ENCODE assay signal across 26 cellular contexts in the genomic region with DNA sequence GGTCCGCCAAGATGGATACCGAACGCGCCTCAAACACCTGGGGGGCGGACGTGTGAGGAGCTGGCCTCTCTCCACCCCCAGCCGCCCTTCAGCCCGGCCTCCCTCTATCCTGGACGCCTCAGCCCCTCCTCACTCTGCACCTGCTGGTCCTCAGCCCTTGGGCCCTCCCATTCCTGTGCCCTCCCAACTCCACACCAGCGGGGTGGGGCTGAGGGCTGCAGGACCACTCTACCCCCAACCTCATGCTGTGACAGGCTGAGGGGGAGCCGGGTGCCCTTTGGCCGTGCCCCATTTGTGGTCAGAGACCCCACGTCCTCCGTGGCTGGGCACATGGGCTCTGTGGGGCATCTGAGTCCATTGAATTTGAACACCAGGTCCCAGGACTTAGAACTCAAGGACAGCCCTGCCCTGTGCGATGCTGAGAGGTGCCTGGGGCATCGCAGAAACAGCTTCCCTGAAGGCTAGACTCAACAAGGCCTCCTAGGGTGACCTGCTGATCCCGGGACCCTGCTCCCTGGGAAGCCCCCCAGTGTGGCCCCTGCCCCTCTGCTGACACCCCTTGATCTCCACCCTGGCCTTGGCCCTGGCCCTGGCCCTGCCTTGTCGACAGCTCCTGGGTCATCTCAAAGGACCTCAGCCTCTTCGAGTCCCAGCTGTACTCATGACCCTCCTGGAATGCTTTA.
DNase-seq lines count a peak whose midpoint lies in the region; ATAC-seq, FAIRE-seq and TF ChIP-seq lines count a peak whose summit lies in the region.
"Had no signal": no experiment of that assay in that cellular context is flagged by ENCODE, and none has a peak within 500 bp of the region (broad histone marks: within the 10 kb centered on the region; RNA-seq: fewer than 3 reads in every experiment).

No MANE protein-coding gene starts in this region.

- H3K4me3 ChIP-seq in BLaER1: no peak overlapping the region
- no peak overlapping the region for H3K4me3 ChIP-seq in kidney (ENCODE audit: low read length in 2 of 2)
- H3K4me3 ChIP-seq: gastrocnemius medialis, HAP-1, Peyer's patch, sigmoid colon had no signal

- H3K36me3 ChIP-seq in BLaER1 (no peaks in the 10 kb centered on the region), kidney (ENCODE audit: control insufficient read depth in 1 of 2, insufficient read depth in 2 of 2, low read length in 2 of 2) (no peaks in the 10 kb centered on the region)
- H3K36me3 ChIP-seq: gastrocnemius medialis, HAP-1, Peyer's patch, sigmoid colon had no signal

- H3K27me3 ChIP-seq in BLaER1: peaks cover 29% of the 10 kb centered on the region; the same call in 1 of the 2 replicates
- no peaks in the 10 kb centered on the region for H3K27me3 ChIP-seq in CD4-positive, alpha-beta T cell (ENCODE audit: control insufficient read depth, insufficient read depth, low read length)
- H3K27me3 ChIP-seq: Peyer's patch had no signal

- peaks cover 20% of the 10 kb centered on the region for H3K4me1 Mint-ChIP-seq in CD4-positive, alpha-beta T cell (ENCODE audit: low read depth)
- H3K4me1 Mint-ChIP-seq in stimulated activated naive B cell treated with anti-CD40 and anti-IgM and Interleukin-4, amounts not matched to agents 10 μg/mL and 1 μg/mL and 100 μg/mL, for 72 hours: peaks cover 5 to 6% of the 10 kb centered on the region in 2 donors

- peaks cover 13% of the 10 kb centered on the region for H3K36me3 Mint-ChIP-seq in CD4-positive, alpha-beta T cell (ENCODE audit: low read depth)
- H3K36me3 Mint-ChIP-seq in stimulated activated naive B cell treated with anti-CD40 and anti-IgM and Interleukin-4, amounts not matched to agents 10 μg/mL and 1 μg/mL and 100 μg/mL, for 72 hours: no peaks in the 10 kb centered on the region
- H3K36me3 Mint-ChIP-seq: CD14-positive monocyte; naive thymus-derived CD8-positive, alpha-beta T cell; type B pancreatic cell had no signal

- peak overlapping the region; percentile 68 for H3K27ac Mint-ChIP-seq in CD4-positive, alpha-beta T cell
- H3K27ac Mint-ChIP-seq in stimulated activated naive B cell treated with anti-CD40 and anti-IgM and Interleukin-4, amounts not matched to agents 10 μg/mL and 1 μg/mL and 100 μg/mL, for 72 hours: no peak overlapping the region
- H3K27ac Mint-ChIP-seq: CD14-positive monocyte, type B pancreatic cell had no signal

- peaks cover 3% of the 10 kb centered on the region for H3K9me3 Mint-ChIP-seq in CD4-positive, alpha-beta T cell
- H3K9me3 Mint-ChIP-seq in stimulated activated naive B cell treated with anti-CD40 and anti-IgM and Interleukin-4, amounts not matched to agents 10 μg/mL and 1 μg/mL and 100 μg/mL, for 72 hours: peaks cover 0 to 6% of the 10 kb centered on the region in 2 donors
- H3K9me3 Mint-ChIP-seq: type B pancreatic cell had no signal

- H3K9me3 ChIP-seq in BLaER1 (peaks cover 37% of the 10 kb centered on the region), kidney (ENCODE audit: control insufficient read depth in 1 of 2, low read length in 2 of 2) (no peaks in the 10 kb centered on the region)
- peaks cover 9% of the 10 kb centered on the region for H3K9me3 ChIP-seq in CD4-positive, alpha-beta T cell (ENCODE audit: control insufficient read depth, low read length)
- H3K9me3 ChIP-seq: gastrocnemius medialis, HAP-1, Peyer's patch, sigmoid colon had no signal

- DNase-seq in CD4-positive, alpha-beta T cell: no peak
- DNase-seq in RWPE1 (ENCODE audit: low spot score) (no peak), kidney (peak; percentile 48)
- no peak for DNase-seq in stimulated activated naive B cell treated with anti-CD40 and anti-IgM and Interleukin-4, amounts not matched to agents 10 μg/mL and 1 μg/mL and 100 μg/mL, for 72 hours
- DNase-seq: activated naive CD4-positive, alpha-beta T cell treated with anti-CD3 and anti-CD28 coated beads, Interleukin-2, amount 50 U/mL, for 16 hours; amygdala; Calu3; DND-41; gastrocnemius medialis; left cardiac atrium; NCI-H146; NCI-H2107; NCI-H345; Peyer's patch; SIG-M5; sigmoid colon; stimulated activated CD4-positive, alpha-beta T cell treated with anti-CD3 and anti-CD28 coated beads, Interleukin-12 subunit alpha, Interleukin-12 subunit beta, amount 100 ng/mL, for 4 hours; stimulated activated CD4-positive, alpha-beta T cell treated with anti-CD3 and anti-CD28 coated beads, Interleukin-2, amount 100 ng/mL, for 48 hours; T-helper 9 cell had no signal

- TF ChIP-seq CTCF in CD4-positive, alpha-beta T cell (IDR thresholded peaks at IDR 0.05): no peak
- TF ChIP-seq CTCF in RWPE1 (conservative IDR thresholded peaks at IDR 0.05; ENCODE audit: low read depth) (no peak), kidney (IDR thresholded peaks at IDR 0.05; ENCODE audit: borderline replicate concordance, extremely low read depth, insufficient read depth) (no peak)

- H3K27ac ChIP-seq in BLaER1: no peak overlapping the region
- H3K27ac ChIP-seq in CD4-positive, alpha-beta T cell (ENCODE audit: low read depth, low read length): no peak overlapping the region
- H3K27ac ChIP-seq in RWPE1: peak overlapping the region; percentile 57; the same call in 1 of the 2 replicates
- no peak overlapping the region for H3K27ac ChIP-seq in kidney (ENCODE audit: low read depth in 2 of 2, low read length in 2 of 2)
- H3K27ac ChIP-seq: gastrocnemius medialis, Peyer's patch, sigmoid colon had no signal

- H3K4me2 ChIP-seq in BLaER1: peak overlapping the region; percentile 22; the same call in 1 of the 2 replicates

- no peaks in the 10 kb centered on the region for H4K20me1 ChIP-seq in BLaER1

- peaks cover 12% of the 10 kb centered on the region for H3K27me3 Mint-ChIP-seq in CD4-positive, alpha-beta T cell
- H3K27me3 Mint-ChIP-seq in stimulated activated naive B cell treated with anti-CD40 and anti-IgM and Interleukin-4, amounts not matched to agents 10 μg/mL and 1 μg/mL and 100 μg/mL, for 72 hours: peaks cover 12 to 28% of the 10 kb centered on the region in 2 donors

- CTCF ChIA-PET in CD4-positive, alpha-beta T cell (lab: Charles Lee): no interaction called here
- CTCF ChIA-PET in RWPE1 (lab: Yijun Ruan, JAX): no interaction called here

- peak overlapping the region; percentile 45 for H3K4me3 Mint-ChIP-seq in CD4-positive, alpha-beta T cell
- H3K4me3 Mint-ChIP-seq in stimulated activated naive B cell treated with anti-CD40 and anti-IgM and Interleukin-4, amounts not matched to agents 10 μg/mL and 1 μg/mL and 100 μg/mL, for 72 hours: no peak overlapping the region
- H3K4me3 Mint-ChIP-seq: CD14-positive monocyte; naive thymus-derived CD8-positive, alpha-beta T cell; type B pancreatic cell had no signal

- ATAC-seq in CD4-positive, alpha-beta T cell (ENCODE audit: poor library complexity): no peak
- no peak for ATAC-seq in stimulated activated naive B cell treated with anti-CD40 and anti-IgM and Interleukin-4, amounts not matched to agents 10 μg/mL and 1 μg/mL and 100 μg/mL, for 72 hours (replicated peaks)
- ATAC-seq in HG03354 (IDR thresholded peaks at IDR 0.05; ENCODE audit: poor library complexity, severe bottlenecking, unreplicated experiment) (no peak), GM19455 (IDR thresholded peaks at IDR 0.05; ENCODE audit: unreplicated experiment) (no peak)
- ATAC-seq: gastrocnemius medialis, left cardiac atrium had no signal

- FAIRE-seq in kidney (lab: Jason Lieb, UNC): no peak

- POLR2A ChIA-PET in CD4-positive, alpha-beta T cell (lab: Charles Lee): no interaction called here
- POLR2A ChIA-PET in RWPE1 (lab: Yijun Ruan, JAX; ENCODE audit: low non-redundant PET): no interaction called here

- intact Hi-C loops in CD4-positive, alpha-beta T cell (cut with DNase I, micrococcal nuclease): no loop called here
- intact Hi-C loops in kidney (cut with DNase I): no loop called here

- H3K9ac ChIP-seq in BLaER1 (no peak overlapping the region), kidney (ENCODE audit: low read length in 2 of 2) (no peak overlapping the region)

- H3K4me1 ChIP-seq in BLaER1 (peaks cover 14% of the 10 kb centered on the region), kidney (ENCODE audit: control insufficient read depth in 1 of 2, insufficient read depth in 1 of 2, low read depth in 1 of 2, low read length in 2 of 2) (no peaks in the 10 kb centered on the region)
- H3K4me1 ChIP-seq: HAP-1, Peyer's patch, sigmoid colon had no signal
